In genomic region chr15:67127925-67128324, GRCh38 we compare ENCODE assay signal across 1 cellular context.
TF ChIP-seq lines count a peak whose summit lies in the region.

No MANE protein-coding gene starts in this region.

TF ChIP-seq in A549, 52 proteins besides CTCF, POLR2A, EP300 and RAD21 (continued from another document):
- TF ChIP-seq ATOH8 (CRISPR knock-in tag; IDR thresholded peaks at IDR 0.05; ENCODE audit: low read depth) (peak; percentile 76; the same call in 1 of the 2 replicates), RFX5 (IDR thresholded peaks at IDR 0.05) (no peak), HOXB13 (CRISPR knock-in tag; IDR thresholded peaks at IDR 0.05; ENCODE audit: low read depth) (0 out of 2 replicates have a peak, but pooled peaks have one; percentile 76), HEYL (CRISPR knock-in tag; IDR thresholded peaks at IDR 0.05) (0 out of 2 replicates have a peak, but pooled peaks have one; percentile 21), JUNB (IDR thresholded peaks at IDR 0.05) (peak; percentile 82), NFE2L2 (conservative IDR thresholded peaks at IDR 0.05; ENCODE audit: low read length) (0 out of 2 replicates have a peak, but pooled peaks have one; percentile 1), CHD4 (IDR thresholded peaks at IDR 0.05; ENCODE audit: borderline replicate concordance) (no peak), SMC3 (IDR thresholded peaks at IDR 0.05) (peak; percentile 30; the same call in 2 of the 3 replicates), MAX (IDR thresholded peaks at IDR 0.05) (peak; percentile 73), HOXB5 (CRISPR knock-in tag; IDR thresholded peaks at IDR 0.05) (peak; percentile 26; the same call in 1 of the 2 replicates), CEBPB (IDR thresholded peaks at IDR 0.05) (peak in 1 of 2 experiments; percentile 12; a peak in 1 of 4 replicates), JUN (IDR thresholded peaks at IDR 0.05) (peak in 1 of 2 experiments; percentile 54; a peak in 2 of 5 replicates), BHLHE40 (IDR thresholded peaks at IDR 0.05; ENCODE audit: low read depth, low read length) (no peak), CBX2 (IDR thresholded peaks at IDR 0.05; ENCODE audit: borderline replicate concordance, low read depth) (no peak)
TF ChIP-seq in A549: peak in this region for 15.
